10 cellular contexts compared by ENCODE assay signal in genomic region chr15:99613887-99614642, GRCh38. TPM values are rescaled to one million over a fixed set of nuclear protein-coding genes. Genes with fewer than 3 reads are reported as not detected.
DNase-seq lines count a peak whose midpoint lies in the region; ATAC-seq, FAIRE-seq and TF ChIP-seq lines count a peak whose summit lies in the region.
"Had no signal": no experiment of that assay in that cellular context is flagged by ENCODE, and none has a peak within 500 bp of the region (broad histone marks: within the 10 kb centered on the region; RNA-seq: fewer than 3 reads in every experiment).

No MANE protein-coding gene starts in this region.

- peak; percentile 42 for ATAC-seq in HG03280 (IDR thresholded peaks at IDR 0.05; ENCODE audit: unreplicated experiment)

- no peak for FAIRE-seq in frontal cortex (lab: Jason Lieb, UNC)
- FAIRE-seq: G401.6 had no signal

- H3K4me3 ChIP-seq in AG10803 (ENCODE audit: low read length), result no peak overlapping the region
- H3K4me3 ChIP-seq in cardiac fibroblast (replicated peaks in 1 of 2; ENCODE audit: low read depth in 2 of 2, low read length in 2 of 2), result no peak overlapping the region
- H3K4me3 ChIP-seq in mucosa of stomach (ENCODE audit: low read length), result no peak overlapping the region
- H3K4me3 ChIP-seq in prostate gland, result no peak overlapping the region

- H3K9me3 ChIP-seq in mucosa of stomach (ENCODE audit: control insufficient read depth, low read length) (no peaks in the 10 kb centered on the region), prostate gland (no peaks in the 10 kb centered on the region)

- DNase-seq in AG10803 (ENCODE audit: low read depth) (peak; percentile 74), cardiac fibroblast (ENCODE audit: low read depth in 2 of 2) (peak; percentile 70 to 76), prostate gland (ENCODE audit: low spot score) (no peak), cerebellar cortex (ENCODE audit: low spot score) (no peak), frontal cortex (ENCODE audit: low spot score in 2 of 2) (no peak)
- DNase-seq in effector CD8-positive, alpha-beta T cell (lab: John Stamatoyannopoulos, UW), result no peak
- DNase-seq: NCI-H446 had no signal

- WGBS in prostate gland, result 93% methylated on average over 6 of the region's 6 CpGs

- no peak overlapping the region for H3K27ac ChIP-seq in prostate gland

- H3K9ac ChIP-seq in mucosa of stomach (ENCODE audit: low read length), result peak overlapping the region; percentile 38

- TF ChIP-seq CTCF in AG10803 (conservative IDR thresholded peaks at IDR 0.05; ENCODE audit: low read length), result no peak
- no peak for TF ChIP-seq CTCF in cardiac fibroblast (IDR thresholded peaks at IDR 0.05; ENCODE audit: low read depth, low read length)
- TF ChIP-seq CTCF in prostate gland (IDR thresholded peaks at IDR 0.05), result no peak

- H3K4me1 ChIP-seq in mucosa of stomach (ENCODE audit: control insufficient read depth, insufficient read depth, low read length) (peaks cover 19% of the 10 kb centered on the region), prostate gland (replicated peaks) (peaks cover 2% of the 10 kb centered on the region)

- no peak for TF ChIP-seq POLR2A in prostate gland (IDR thresholded peaks at IDR 0.05)

- H3K27me3 ChIP-seq in mucosa of stomach (ENCODE audit: control insufficient read depth, insufficient read depth, low read length) (no peaks in the 10 kb centered on the region), prostate gland (replicated peaks; ENCODE audit: insufficient read depth) (no peaks in the 10 kb centered on the region)

- H3K36me3 ChIP-seq in mucosa of stomach (ENCODE audit: control insufficient read depth, insufficient read depth, low read length) (no peaks in the 10 kb centered on the region), prostate gland (no peaks in the 10 kb centered on the region)

- intact Hi-C loops in prostate gland (cut with DNase I), result no loop called here

RNA-seq across cellular contexts. Expression of gene MEF2A, which starts 48.3 kb away (rescaled TPM):
- total RNA-seq in prostate gland (10 to 100 TPM; 40.1 to 68.0 TPM), frontal cortex (37.5 TPM)

Comparison
In these comparisons a context has a peak if more than half of its experiments do, and no peak if none do; other contexts are left out.
1. DNase-seq: peak in AG10803 (single experiment) and cardiac fibroblast (2 of 2); none in prostate gland (single experiment), cerebellar cortex (single experiment), frontal cortex (0 of 2) and effector CD8-positive, alpha-beta T cell (single experiment).